ENCODE assay signal across 1 cellular context in genomic region chr5:127013407-127013806, GRCh38.
TF ChIP-seq lines count a peak whose summit lies in the region.

No MANE protein-coding gene starts in this region.

TF ChIP-seq in IMR-90, 13 proteins besides CTCF, POLR2A, EP300 and RAD21:
- no peak for TF ChIP-seq SMC3 (IDR thresholded peaks at IDR 0.05; ENCODE audit: low read depth, low read length)
- no peak for TF ChIP-seq RFX5 (IDR thresholded peaks at IDR 0.05; ENCODE audit: low read depth, low read length)
- no peak for TF ChIP-seq BHLHE40 (IDR thresholded peaks at IDR 0.05; ENCODE audit: low read depth, low read length)
- no peak for TF ChIP-seq ELK1 (IDR thresholded peaks at IDR 0.05; ENCODE audit: borderline replicate concordance, low read depth, low read length)
- no peak for TF ChIP-seq CEBPB (IDR thresholded peaks at IDR 0.05; ENCODE audit: low read depth, low read length)
- no peak for TF ChIP-seq RCOR1 (IDR thresholded peaks at IDR 0.05; ENCODE audit: insufficient replicate concordance, low read length)
- no peak for TF ChIP-seq NFE2L2 (IDR thresholded peaks at IDR 0.05; ENCODE audit: low read depth, low read length)
- no peak for TF ChIP-seq USF2 (IDR thresholded peaks at IDR 0.05; ENCODE audit: low read depth, low read length)
- no peak for TF ChIP-seq FOS (IDR thresholded peaks at IDR 0.05; ENCODE audit: low read depth, low read length)
- no peak for TF ChIP-seq CHD1 (IDR thresholded peaks at IDR 0.05; ENCODE audit: low read depth, low read length)
- no peak for TF ChIP-seq MAFK (IDR thresholded peaks at IDR 0.05; ENCODE audit: low read depth, low read length)
TF ChIP-seq in IMR-90: peak in this region for 0.
